In the genomic region with DNA sequence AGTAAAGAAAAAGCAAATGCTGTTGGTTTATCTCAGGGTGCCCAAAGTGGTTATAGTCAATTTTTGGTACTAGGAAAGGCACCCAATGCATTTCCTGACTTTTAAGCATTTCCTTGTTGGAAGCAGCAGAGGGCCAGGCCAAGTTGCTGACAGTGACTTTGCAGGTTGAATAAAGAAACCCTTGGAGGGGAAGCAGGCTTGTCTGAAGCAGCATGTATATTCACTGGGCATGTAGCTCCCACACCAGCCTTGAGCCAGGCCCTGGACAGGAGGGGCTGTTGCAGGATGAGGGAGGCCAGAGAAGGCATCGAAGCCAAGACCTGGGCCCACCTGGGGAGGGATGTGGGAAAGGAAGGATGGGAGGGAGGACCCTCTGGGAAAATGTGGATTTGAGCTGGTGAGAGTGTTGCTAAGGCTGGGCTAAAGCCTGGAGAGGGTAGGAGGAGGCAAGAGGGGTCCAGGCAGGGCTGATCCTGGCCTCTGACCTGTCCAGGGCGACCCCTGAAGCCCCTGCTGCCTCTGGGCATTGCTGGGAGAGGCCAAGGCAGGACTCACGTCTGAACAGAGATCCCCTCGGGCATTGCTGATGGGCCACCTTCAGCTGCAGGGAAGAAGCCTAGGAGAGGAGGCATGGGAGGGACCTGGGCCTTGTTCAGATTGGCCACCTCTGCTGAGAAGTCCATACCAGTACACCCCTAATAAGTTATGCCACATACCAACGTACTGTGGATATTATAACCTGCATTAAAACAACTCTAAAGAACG, we compare ENCODE assay signal across 10 cellular contexts.
DNase-seq lines count a peak whose midpoint lies in the region; ATAC-seq, FAIRE-seq and TF ChIP-seq lines count a peak whose summit lies in the region.
"Had no signal": no experiment of that assay in that cellular context is flagged by ENCODE, and none has a peak within 500 bp of the region (broad histone marks: within the 10 kb centered on the region; RNA-seq: fewer than 3 reads in every experiment).

No MANE protein-coding gene starts in this region.

- H4K5ac ChIP-seq in mesendoderm (ENCODE audit: low read length), result no peak overlapping the region

- H3K36me3 ChIP-seq in K562 (ENCODE audit: control insufficient read depth, insufficient read depth, low read length), result no peaks in the 10 kb centered on the region
- H3K36me3 ChIP-seq in mesendoderm (ENCODE audit: control insufficient read depth, insufficient read depth, low read length), result no peaks in the 10 kb centered on the region
- H3K36me3 ChIP-seq in transverse colon, result no peaks in the 10 kb centered on the region
- no peaks in the 10 kb centered on the region for H3K36me3 ChIP-seq in Peyer's patch
- H3K36me3 ChIP-seq: pancreas had no signal

- peak overlapping the region; percentile 42 for H3K56ac ChIP-seq in mesendoderm (ENCODE audit: low read length)

- no peak overlapping the region for H2BK120ac ChIP-seq in mesendoderm (ENCODE audit: low read depth, low read length)

- H4K8ac ChIP-seq in mesendoderm (ENCODE audit: low read depth, low read length), result no peak overlapping the region

- H2BK15ac ChIP-seq in mesendoderm (replicated peaks; ENCODE audit: low read depth), result no peak overlapping the region

- H3K27me3 Mint-ChIP-seq in activated naive CD8-positive, alpha-beta T cell, result no peaks in the 10 kb centered on the region
- no peaks in the 10 kb centered on the region for H3K27me3 Mint-ChIP-seq in activated naive CD8-positive, alpha-beta T cell treated with anti-CD3 and anti-CD28 coated beads for 36 hours

- no peaks in the 10 kb centered on the region for H3K9me1 ChIP-seq in K562 (ENCODE audit: control insufficient read depth, insufficient read depth, low read length)

- H3K9ac ChIP-seq in K562 (ENCODE audit: insufficient read depth in 1 of 2, low read depth in 2 of 2, low read length in 2 of 2) (no peak overlapping the region; a peak in 1 of 4 replicates), mesendoderm (ENCODE audit: low read length) (no peak overlapping the region)
- H3K9ac ChIP-seq: BLaER1 had no signal

- H3K27ac Mint-ChIP-seq in activated naive CD8-positive, alpha-beta T cell, result peak overlapping the region; percentile 73
- no peak overlapping the region for H3K27ac Mint-ChIP-seq in activated naive CD8-positive, alpha-beta T cell treated with anti-CD3 and anti-CD28 coated beads for 36 hours

- peak overlapping the region; percentile 0 for H3K18ac ChIP-seq in mesendoderm (ENCODE audit: low read length)

- H2AFZ ChIP-seq in K562 (ENCODE audit: low read depth, low read length), result no peak overlapping the region

- no peaks in the 10 kb centered on the region for H3K9me3 Mint-ChIP-seq in activated naive CD8-positive, alpha-beta T cell (ENCODE audit: low read depth)
- no peaks in the 10 kb centered on the region for H3K9me3 Mint-ChIP-seq in activated naive CD8-positive, alpha-beta T cell treated with anti-CD3 and anti-CD28 coated beads for 36 hours

- peaks cover 30% of the 10 kb centered on the region for H4K20me1 ChIP-seq in K562 (replicated peaks; ENCODE audit: control insufficient read depth, insufficient read depth, low read length)

- peaks cover 11 to 27% of the 10 kb centered on the region in 2 experiments for H3K4me1 ChIP-seq in K562 (replicated peaks in 1 of 2; ENCODE audit: control insufficient read depth in 2 of 2, insufficient read depth in 2 of 2, low read length in 2 of 2)
- peaks cover 13% of the 10 kb centered on the region for H3K4me1 ChIP-seq in mesendoderm (ENCODE audit: control insufficient read depth, low read depth, low read length)
- peaks cover 42 to 74% (median 66%) of the 10 kb centered on the region in 4 donors for H3K4me1 ChIP-seq in transverse colon
- peaks cover 7 to 62% (median 23%) of the 10 kb centered on the region in 4 donors for H3K4me1 ChIP-seq in Peyer's patch

- ATAC-seq in K562 (no peak), GM21423 (IDR thresholded peaks at IDR 0.05; ENCODE audit: unreplicated experiment) (no peak), HG02840 (IDR thresholded peaks at IDR 0.05; ENCODE audit: low FRiP score, unreplicated experiment) (no peak)
- ATAC-seq: pancreas had no signal

- POLR2A ChIA-PET in K562 (lab: Yijun Ruan, JAX), result interaction anchor here (0.8 to 1.3 kb wide), 2 partner anchors 14 to 198 kb away, joined by 4 read pairs; no protein-coding TSS in a partner anchor

- H2AK5ac ChIP-seq in mesendoderm (ENCODE audit: low read length), result peak overlapping the region; percentile 2

- no peak overlapping the region for H3K23ac ChIP-seq in mesendoderm (ENCODE audit: low read length)

- CTCF ChIA-PET in K562 (lab: Yijun Ruan, JAX; ENCODE audit: low intra/inter-chr PET ratio), result no interaction called here

- in situ Hi-C loops in K562 (cut with MboI) (no loop called here), transverse colon (cut with MboI; ENCODE audit: low pct_ligation_motif_present in 1 of 4, low pct_unique_long_range_greater_than_20kb in 1 of 4, low sequenced_read_pairs in 3 of 4) (no loop called here)

- no peak overlapping the region for H3K4me3 Mint-ChIP-seq in activated naive CD8-positive, alpha-beta T cell
- no peak overlapping the region for H3K4me3 Mint-ChIP-seq in activated naive CD8-positive, alpha-beta T cell treated with anti-CD3 and anti-CD28 coated beads for 36 hours

- no peaks in the 10 kb centered on the region for H3K79me2 ChIP-seq in K562 (ENCODE audit: control insufficient read depth, insufficient read depth, low read length)
- no peaks in the 10 kb centered on the region for H3K79me2 ChIP-seq in mesendoderm (ENCODE audit: control insufficient read depth, insufficient read depth, low read length)

- H3K4me2 ChIP-seq in K562 (ENCODE audit: insufficient read depth, low read length) (no peak overlapping the region), mesendoderm (ENCODE audit: low read length) (no peak overlapping the region)
- H3K4me2 ChIP-seq: BLaER1 had no signal

- no peak overlapping the region for H2BK5ac ChIP-seq in mesendoderm (ENCODE audit: low read length)

- WGBS in K562 (ENCODE audit: insufficient coverage, low coverage, missing lambda C conversion rate), result 39% methylated on average over 6 of the region's 6 CpGs
- no CpG with 5 or more reads among the region's 6 CpGs for WGBS in mesendoderm (ENCODE audit: extremely low coverage, insufficient coverage, low lambda C conversion rate)
- WGBS in transverse colon (ENCODE audit: low coverage in 1 of 2), 2 donors, result 81 to 100% methylated on average over 1 to 6 of the region's 6 CpGs

- no peaks in the 10 kb centered on the region for H3K27me3 ChIP-seq in K562 (ENCODE audit: control insufficient read depth in 2 of 2, insufficient read depth in 2 of 2, low read length in 2 of 2)
- no peaks in the 10 kb centered on the region for H3K27me3 ChIP-seq in mesendoderm (ENCODE audit: insufficient read depth, low read length, poor library complexity)
- H3K27me3 ChIP-seq in transverse colon, result no peaks in the 10 kb centered on the region
- H3K27me3 ChIP-seq in Peyer's patch, result no peaks in the 10 kb centered on the region
- H3K27me3 ChIP-seq: BLaER1, pancreas had no signal

- no peak overlapping the region for H3K4me3 ChIP-seq in K562
- H3K4me3 ChIP-seq in mesendoderm (ENCODE audit: low read length), result no peak overlapping the region
- no peak overlapping the region for H3K4me3 ChIP-seq in transverse colon
- no peak overlapping the region for H3K4me3 ChIP-seq in Peyer's patch
- H3K4me3 ChIP-seq: BLaER1, pancreas had no signal

- no peak for TF ChIP-seq POLR2A in K562 (conservative IDR thresholded peaks at IDR 0.05)
- no peak for TF ChIP-seq POLR2A in transverse colon (IDR thresholded peaks at IDR 0.05)
- no peak for TF ChIP-seq POLR2A in Peyer's patch (IDR thresholded peaks at IDR 0.05)

- TF ChIP-seq CTCF in K562 (IDR thresholded peaks at IDR 0.05 in 2 of 3, conservative IDR thresholded peaks at IDR 0.05 in 1 of 3; ENCODE audit: insufficient read depth in 2 of 3, low read depth in 1 of 3, low read length in 3 of 3), result no peak
- TF ChIP-seq CTCF in transverse colon (IDR thresholded peaks at IDR 0.05), result no peak
- no peak for TF ChIP-seq CTCF in Peyer's patch (IDR thresholded peaks at IDR 0.05)

- H3K4ac ChIP-seq in mesendoderm (ENCODE audit: low read depth, low read length), result no peak overlapping the region

- peaks cover 16% of the 10 kb centered on the region for H3K4me1 Mint-ChIP-seq in activated naive CD8-positive, alpha-beta T cell (ENCODE audit: low read depth)
- H3K4me1 Mint-ChIP-seq in activated naive CD8-positive, alpha-beta T cell treated with anti-CD3 and anti-CD28 coated beads for 36 hours, result peaks cover 23% of the 10 kb centered on the region

- no peaks in the 10 kb centered on the region for H3K79me1 ChIP-seq in mesendoderm (ENCODE audit: low read length)

- intact Hi-C loops in K562 (cut with micrococcal nuclease), result no loop called here
- intact Hi-C loops in transverse colon (cut with DNase I; ENCODE audit: low total_unique reads), result no loop called here

- TF ChIP-seq EP300 in K562 (IDR thresholded peaks at IDR 0.05; ENCODE audit: low read length), result no peak
- TF ChIP-seq EP300 in transverse colon (IDR thresholded peaks at IDR 0.05; ENCODE audit: low read depth), result no peak

- H3K9me3 ChIP-seq in K562 (replicated peaks; ENCODE audit: control insufficient read depth, insufficient read depth, low read depth, low read length) (no peaks in the 10 kb centered on the region), transverse colon (no peaks in the 10 kb centered on the region), Peyer's patch (no peaks in the 10 kb centered on the region)
- H3K9me3 ChIP-seq: BLaER1, pancreas had no signal

- no peak overlapping the region for H3K27ac ChIP-seq in K562 (ENCODE audit: extremely low read depth, low read depth, low read length)
- peak overlapping the region; percentile 18 for H3K27ac ChIP-seq in mesendoderm (ENCODE audit: low read depth, low read length)
- peak overlapping the region; percentile 43 to 92 (median 90) for H3K27ac ChIP-seq in transverse colon
- H3K27ac ChIP-seq in Peyer's patch, result peak overlapping the region in 2 of 4 donors; percentile 56 to 63
- H3K27ac ChIP-seq: BLaER1 had no signal

- no peaks in the 10 kb centered on the region for H3K36me3 Mint-ChIP-seq in activated naive CD8-positive, alpha-beta T cell
- peaks cover 6% of the 10 kb centered on the region for H3K36me3 Mint-ChIP-seq in activated naive CD8-positive, alpha-beta T cell treated with anti-CD3 and anti-CD28 coated beads for 36 hours

- no peak for FAIRE-seq in K562 (lab: Jason Lieb, UNC)
- FAIRE-seq: pancreas had no signal

- BruUV-seq in K562 (replicated peaks; lab: Mats Ljungman, UMichigan), result no TSS peak

- no peak for DNase-seq in activated naive CD8-positive, alpha-beta T cell treated with anti-CD3 and anti-CD28 coated beads for 36 hours
- DNase-seq in K562 (ENCODE audit: extremely low read depth in 1 of 4, low spot score in 3 of 4), result no peak
- DNase-seq in mesendoderm, result peak; percentile 67
- DNase-seq in transverse colon, result no peak
- DNase-seq in Peyer's patch, result no peak

- TF ChIP-seq RAD21 in K562 (CRISPR knock-in tag; conservative IDR thresholded peaks at IDR 0.05 in 1 of 2, IDR thresholded peaks at IDR 0.05 in 1 of 2), result no peak

TF ChIP-seq in K562, 482 proteins besides CTCF, POLR2A, EP300 and RAD21 (continues in another document):
- no peak for TF ChIP-seq ZNF551 (CRISPR knock-in tag; IDR thresholded peaks at IDR 0.05)
- peak; percentile 18; the same call in 1 of the 2 replicates for TF ChIP-seq NFE2 (IDR thresholded peaks at IDR 0.05; ENCODE audit: low read depth)
